14 cellular contexts compared by ENCODE assay signal in the genomic region with DNA sequence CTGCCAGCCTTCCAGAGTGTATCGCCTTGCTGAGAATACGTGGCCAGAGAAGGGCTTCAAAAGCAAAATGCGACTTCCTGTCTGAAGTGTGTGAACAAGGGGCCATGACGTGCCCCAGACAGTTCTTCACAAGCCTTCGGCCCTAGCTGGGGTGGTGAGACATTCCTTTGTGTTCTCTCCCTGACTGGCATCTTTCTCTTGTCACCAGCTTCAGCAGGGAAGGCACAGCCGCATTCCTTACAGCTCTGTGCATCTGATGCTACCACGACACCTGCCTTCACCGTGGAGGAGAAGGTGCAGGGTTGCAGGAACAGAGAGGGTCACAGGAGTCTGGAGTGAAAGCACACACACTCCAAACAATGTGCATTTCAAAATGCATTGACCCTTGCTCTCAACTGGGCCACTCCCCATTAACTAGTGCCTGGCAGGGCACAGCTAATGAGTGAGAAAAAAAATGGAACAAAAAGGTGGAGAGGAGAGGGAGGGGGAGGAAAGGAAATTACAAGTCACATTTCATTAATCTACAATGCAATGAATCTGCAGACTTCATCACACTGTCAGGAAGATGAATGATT.
"Had no signal": no experiment of that assay in that cellular context is flagged by ENCODE, and none has a peak within 500 bp of the region (broad histone marks: within the 10 kb centered on the region; RNA-seq: fewer than 3 reads in every experiment).

No MANE protein-coding gene starts in this region.

- H3K4me1 ChIP-seq: sigmoid colon, upper lobe of left lung had no signal

- H3K4me1 Mint-ChIP-seq: activated T-helper 17 cell treated with anti-CD3 and anti-CD28 coated beads, Interleukin-2, amount 50 U/mL, for 72 hours had no signal

- H3K9me3 Mint-ChIP-seq: activated CD8-positive, alpha-beta T cell treated with anti-CD3 and anti-CD28 coated beads for 36 hours; activated naive CD4-positive, alpha-beta T cell treated with anti-CD3 and anti-CD28 coated beads for 36 hours; activated T-helper 17 cell treated with anti-CD3 and anti-CD28 coated beads, Interleukin-2, amount 50 U/mL, for 72 hours had no signal

- H3K4me3 ChIP-seq: sigmoid colon, suprapubic skin, upper lobe of left lung had no signal

- DNase-seq: activated CD4-positive, alpha-beta T cell treated with anti-CD3 and anti-CD28 coated beads for 4 hours; activated CD8-positive, alpha-beta T cell treated with anti-CD3 and anti-CD28 coated beads for 36 hours; activated naive CD4-positive, alpha-beta T cell treated with anti-CD3 and anti-CD28 coated beads for 36 hours; foreskin keratinocyte; left ventricle myocardium superior; sigmoid colon; stimulated activated CD4-positive, alpha-beta T cell treated with anti-CD3 and anti-CD28 coated beads, Interleukin-12 subunit alpha, Interleukin-12 subunit beta, amount 100 ng/mL, for 4 hours; stimulated activated CD8-positive, alpha-beta memory T cell treated with anti-CD3 and anti-CD28 coated beads, Interleukin-4, amount 100 ng/mL, for 48 hours; stimulated activated naive CD8-positive, alpha-beta T cell treated with anti-CD3 and anti-CD28 coated beads, Interleukin-15, Interleukin-2, amounts not matched to agents 100 U/mL and 50 U/mL, for 24 hours; upper lobe of left lung; WERI-Rb-1 had no signal

- H3K27me3 ChIP-seq: sigmoid colon, upper lobe of left lung had no signal

- H3K27ac Mint-ChIP-seq: activated CD8-positive, alpha-beta T cell treated with anti-CD3 and anti-CD28 coated beads for 36 hours; activated naive CD4-positive, alpha-beta T cell treated with anti-CD3 and anti-CD28 coated beads for 36 hours; activated T-helper 17 cell treated with anti-CD3 and anti-CD28 coated beads, Interleukin-2, amount 50 U/mL, for 72 hours had no signal

- H3K4me3 Mint-ChIP-seq: activated CD8-positive, alpha-beta T cell treated with anti-CD3 and anti-CD28 coated beads for 36 hours; activated naive CD4-positive, alpha-beta T cell treated with anti-CD3 and anti-CD28 coated beads for 36 hours; activated T-helper 17 cell treated with anti-CD3 and anti-CD28 coated beads, Interleukin-2, amount 50 U/mL, for 72 hours had no signal

- ATAC-seq: activated CD8-positive, alpha-beta T cell treated with anti-CD3 and anti-CD28 coated beads for 36 hours; activated T-helper 17 cell treated with anti-CD3 and anti-CD28 coated beads, Interleukin-2, amount 50 U/mL, for 72 hours; foreskin keratinocyte; left ventricle myocardium superior; stimulated activated naive CD8-positive, alpha-beta T cell treated with anti-CD3 and anti-CD28 coated beads, Interleukin-15, Interleukin-2, amounts not matched to agents 100 U/mL and 50 U/mL, for 24 hours had no signal

- H3K36me3 ChIP-seq: neutrophil, suprapubic skin, upper lobe of left lung, WERI-Rb-1 had no signal

- H3K9me3 ChIP-seq: neutrophil, sigmoid colon, suprapubic skin, upper lobe of left lung had no signal

- H3K27ac ChIP-seq: foreskin keratinocyte, neutrophil, suprapubic skin, upper lobe of left lung, WERI-Rb-1 had no signal
